Comparison of ENCODE assay signal across 21 cellular contexts in the genomic region with DNA sequence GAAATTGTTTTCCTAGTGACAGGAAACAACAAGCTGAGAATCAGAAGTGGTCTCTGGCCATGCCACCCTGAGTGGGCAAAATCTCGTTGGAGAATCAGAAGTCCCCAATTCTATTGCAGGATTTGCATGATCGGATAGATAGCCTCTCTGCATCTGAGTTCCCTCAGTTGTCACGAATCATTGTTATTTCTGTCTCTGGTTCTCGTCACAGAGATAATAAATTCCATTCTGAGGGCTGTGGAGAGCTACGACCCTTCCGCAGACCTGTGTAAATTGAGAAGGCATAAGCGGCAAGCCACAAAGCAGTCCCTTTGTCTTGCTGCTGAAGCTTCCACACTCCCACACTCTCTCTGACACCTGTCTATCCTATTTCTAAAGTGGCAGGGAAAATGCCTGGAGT.
"Had no signal": no experiment of that assay in that cellular context is flagged by ENCODE, and none has a peak within 500 bp of the region (broad histone marks: within the 10 kb centered on the region; RNA-seq: fewer than 3 reads in every experiment).

No MANE protein-coding gene starts in this region.

- H3K27me3 ChIP-seq: adrenal gland, breast epithelium, vagina had no signal

- H3K4me3 ChIP-seq: adrenal gland, breast epithelium, coronary artery, esophagus muscularis mucosa, thoracic aorta, vagina had no signal

- H3K4me3 Mint-ChIP-seq: activated CD4-positive, alpha-beta T cell treated with anti-CD3 and anti-CD28 coated beads, Interleukin-2, amount 10 ng/mL, durations not matched to agents 7 days and 5 days; activated CD8-positive, alpha-beta T cell treated with anti-CD3 and anti-CD28 coated beads, Interleukin-2, amount 10 ng/mL, durations not matched to agents 7 days and 5 days; activated naive CD8-positive, alpha-beta T cell; type B pancreatic cell had no signal

- H3K4me1 Mint-ChIP-seq: activated CD4-positive, alpha-beta T cell treated with anti-CD3 and anti-CD28 coated beads, Interleukin-2, amount 10 ng/mL, durations not matched to agents 7 days and 5 days had no signal

- DNase-seq: activated CD4-positive, alpha-beta T cell treated with anti-CD3 and anti-CD28 coated beads, Interleukin-2, amount 10 ng/mL, durations not matched to agents 7 days and 5 days; activated CD4-positive, CD25-positive, alpha-beta regulatory T cell treated with anti-CD3 and anti-CD28 coated beads, Interleukin-2, amount 50 U/mL, for 72 hours; activated CD8-positive, alpha-beta T cell treated with anti-CD3 and anti-CD28 coated beads, Interleukin-2, amount 10 ng/mL, durations not matched to agents 7 days and 5 days; activated naive CD4-positive, alpha-beta T cell; adrenal gland; glutamatergic neuron; hippocampal formation; left ventricle myocardium superior; mammary epithelial cell; retina; stimulated activated CD4-positive, alpha-beta T cell treated with anti-CD3 and anti-CD28 coated beads, Interleukin-4, amount 100 ng/mL, for 24 hours; stimulated activated naive CD4-positive, alpha-beta T cell treated with Interleukin-2 at 50 U/mL for 16 hours; WERI-Rb-1 had no signal

- H3K4me1 ChIP-seq: adrenal gland, breast epithelium, esophagus muscularis mucosa, vagina had no signal

- H3K27ac Mint-ChIP-seq: activated CD4-positive, alpha-beta T cell treated with anti-CD3 and anti-CD28 coated beads, Interleukin-2, amount 10 ng/mL, durations not matched to agents 7 days and 5 days; activated CD8-positive, alpha-beta T cell treated with anti-CD3 and anti-CD28 coated beads, Interleukin-2, amount 10 ng/mL, durations not matched to agents 7 days and 5 days; activated naive CD8-positive, alpha-beta T cell; progenitor cell of endocrine pancreas; type B pancreatic cell had no signal

- H3K36me3 ChIP-seq: adrenal gland, breast epithelium, esophagus muscularis mucosa, thoracic aorta, vagina, WERI-Rb-1 had no signal

- H3K9me3 ChIP-seq: adrenal gland, breast epithelium, esophagus muscularis mucosa, thoracic aorta, vagina had no signal

- H3K36me3 Mint-ChIP-seq: activated naive CD8-positive, alpha-beta T cell; type B pancreatic cell had no signal

- H3K27me3 Mint-ChIP-seq: activated CD4-positive, alpha-beta T cell treated with anti-CD3 and anti-CD28 coated beads, Interleukin-2, amount 10 ng/mL, durations not matched to agents 7 days and 5 days; progenitor cell of endocrine pancreas; type B pancreatic cell had no signal

- H3K9me3 Mint-ChIP-seq: activated CD4-positive, alpha-beta T cell treated with anti-CD3 and anti-CD28 coated beads, Interleukin-2, amount 10 ng/mL, durations not matched to agents 7 days and 5 days; type B pancreatic cell had no signal

- H3K27ac ChIP-seq: adrenal gland, breast epithelium, coronary artery, esophagus muscularis mucosa, thoracic aorta, vagina, WERI-Rb-1 had no signal
